Comparison of ENCODE assay signal across 15 cellular contexts in genomic region chr7:38465946-38466345, GRCh38.
DNase-seq lines count a peak whose midpoint lies in the region; TF ChIP-seq lines count a peak whose summit lies in the region.
"Had no signal": no experiment of that assay in that cellular context is flagged by ENCODE, and none has a peak within 500 bp of the region (broad histone marks: within the 10 kb centered on the region; RNA-seq: fewer than 3 reads in every experiment).

No MANE protein-coding gene starts in this region.

- peak; percentile 27 for DNase-seq in LHCN-M2 (ENCODE audit: low read depth)
- peak; percentile 21 for DNase-seq in amniotic stem cell (lab: John Stamatoyannopoulos, UW)
- peak; percentile 23 for DNase-seq in fibroblast of gingiva (ENCODE audit: low read depth)
- DNase-seq in putamen (ENCODE audit: low spot score): peak; percentile 12
- DNase-seq in NCI-H1105 (lab: John Stamatoyannopoulos, UW): no peak
- no peak for DNase-seq in BE2C
- DNase-seq in NCI-H2029 treated with DMSO at 0.1 percent for 48 hours (lab: John Stamatoyannopoulos, UW): no peak
- DNase-seq: CD8-positive, alpha-beta T cell; DND-41; HFFc6; Kasumi-1; NCI-H1092; NCI-H1694 treated with DMSO at 0.1 percent for 48 hours; NCI-H510A; SHP77 treated with DMSO at 0.1 percent for 48 hours had no signal

- no peak for TF ChIP-seq CTCF in BE2C (IDR thresholded peaks at IDR 0.05; ENCODE audit: low read depth, low read length)

- no peak overlapping the region for H3K4me3 ChIP-seq in BE2C (ENCODE audit: low read depth, low read length)

- no peaks in the 10 kb centered on the region for H3K36me3 ChIP-seq in BE2C

- H3K9me3 ChIP-seq in BE2C: no peaks in the 10 kb centered on the region

- no peaks in the 10 kb centered on the region for H3K27me3 ChIP-seq in BE2C

- no peaks in the 10 kb centered on the region for H3K4me1 ChIP-seq in BE2C

Comparison
In these comparisons a context has a peak if more than half of its experiments do, and no peak if none do; other contexts are left out.
1. DNase-seq: peak in LHCN-M2 (single experiment), amniotic stem cell (single experiment), fibroblast of gingiva (single experiment) and putamen (single experiment); none in NCI-H1105 (single experiment), BE2C (single experiment) and NCI-H2029 treated with DMSO at 0.1 percent for 48 hours (single experiment).